ENCODE assay signal across 8 cellular contexts in the genomic region with DNA sequence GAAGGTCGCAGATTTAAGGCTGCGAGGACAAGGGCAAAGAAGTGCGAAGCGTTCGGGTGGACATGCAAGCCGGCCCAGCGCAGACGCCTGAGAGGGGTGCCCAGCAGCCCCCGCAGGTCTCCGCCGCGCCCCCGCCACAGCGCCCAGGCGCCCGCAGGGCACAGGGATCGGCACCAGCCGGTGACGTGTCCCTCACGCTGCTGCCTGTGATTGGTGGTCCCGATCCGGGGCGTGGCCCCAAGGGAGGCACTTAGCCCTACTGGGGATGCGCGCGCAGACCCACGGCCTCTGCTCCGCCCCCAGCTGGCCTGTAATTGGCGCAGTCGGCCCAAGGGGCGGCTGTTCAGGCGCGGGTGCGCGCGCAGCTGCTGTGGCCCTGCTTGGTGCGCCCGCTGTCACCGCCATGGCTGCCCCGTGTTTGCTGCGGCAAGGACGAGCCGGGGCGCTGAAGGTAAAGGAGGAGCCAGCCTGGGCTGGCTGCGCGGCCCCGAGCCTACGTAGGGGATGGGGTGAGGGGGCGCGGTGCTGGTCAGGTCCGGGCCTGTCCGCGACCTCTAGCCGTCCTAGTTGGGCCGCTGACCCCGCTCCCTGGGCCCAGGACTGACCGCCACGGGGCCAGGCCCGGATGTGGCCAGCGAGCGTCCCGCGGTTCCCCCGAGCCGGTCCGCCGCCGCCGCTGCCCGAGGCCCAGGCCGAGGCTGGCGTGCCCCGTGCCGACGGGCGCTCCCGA. TPM values are rescaled to one million over a fixed set of nuclear protein-coding genes. Genes with fewer than 3 reads are reported as not detected.
A peak's percentile ranks its signal among the peaks of the same experiment; 100 is the strongest.
DNase-seq lines count a peak whose midpoint lies in the region; ATAC-seq and TF ChIP-seq lines count a peak whose summit lies in the region.

A gene (plus strand): TSS at position 379 of the 730 bp plus-strand sequence. CDS start 25 bp downstream, at position 404.

- peaks cover 11% of the 10 kb centered on the region for H3K4me1 Mint-ChIP-seq in activated T-helper 2 cell treated with anti-CD3 and anti-CD28 coated beads, Interferon-gamma antibody, Interleukin-2, Interleukin-4, amounts not matched to agents 10 μg/mL and 5 μg/mL and 100 μg/mL, durations not matched to agents 14 hours and 24 hours and 36 hours (ENCODE audit: low read depth)
- peaks cover 8 to 13% of the 10 kb centered on the region in 2 donors for H3K4me1 Mint-ChIP-seq in natural killer cell

- DNase-seq in EH (ENCODE audit: low read depth) (peak; percentile 99), H4 (ENCODE audit: low spot score) (peak; percentile 99), LoVo (ENCODE audit: low spot score) (peak; percentile 100), RWPE2 (ENCODE audit: low spot score) (peak; percentile 99), fibroblast of mammary gland (ENCODE audit: low read depth) (peak; percentile 96), natural killer cell (peak; percentile 99)
- DNase-seq in activated T-helper 2 cell treated with anti-CD3 and anti-CD28 coated beads, Interferon-gamma antibody, Interleukin-2, Interleukin-4, amounts not matched to agents 10 μg/mL and 5 μg/mL and 100 μg/mL, durations not matched to agents 14 hours and 24 hours and 36 hours (ENCODE audit: low spot score): peak; percentile 98
- peak; percentile 99 for DNase-seq in stimulated activated naive CD4-positive, alpha-beta T cell treated with Interleukin-2 at 50 U/mL for 16 hours (lab: John Stamatoyannopoulos, UW)

- peak within 1 kb of the TSS; percentile 61 for H3K27ac ChIP-seq in RWPE2 (ENCODE audit: poor library complexity, severe bottlenecking)

- H3K9me3 ChIP-seq in RWPE2 (ENCODE audit: severe bottlenecking): no peaks in the 10 kb centered on the region

- H3K9me3 Mint-ChIP-seq in activated T-helper 2 cell treated with anti-CD3 and anti-CD28 coated beads, Interferon-gamma antibody, Interleukin-2, Interleukin-4, amounts not matched to agents 10 μg/mL and 5 μg/mL and 100 μg/mL, durations not matched to agents 14 hours and 24 hours and 36 hours: no peaks in the 10 kb centered on the region
- H3K9me3 Mint-ChIP-seq in natural killer cell: no peaks in the 10 kb centered on the region

- H3K4me3 ChIP-seq in RWPE2 (ENCODE audit: severe bottlenecking) (peak within 1 kb of the TSS; percentile 78), fibroblast of mammary gland (ENCODE audit: control insufficient read depth, low read depth, low read length) (peak within 1 kb of the TSS; percentile 96)

- H3K4me3 Mint-ChIP-seq in activated T-helper 2 cell treated with anti-CD3 and anti-CD28 coated beads, Interferon-gamma antibody, Interleukin-2, Interleukin-4, amounts not matched to agents 10 μg/mL and 5 μg/mL and 100 μg/mL, durations not matched to agents 14 hours and 24 hours and 36 hours (ENCODE audit: low read depth): peak within 1 kb of the TSS; percentile 85
- peak within 1 kb of the TSS; percentile 95 for H3K4me3 Mint-ChIP-seq in natural killer cell

- no peaks in the 10 kb centered on the region for H3K27me3 Mint-ChIP-seq in activated T-helper 2 cell treated with anti-CD3 and anti-CD28 coated beads, Interferon-gamma antibody, Interleukin-2, Interleukin-4, amounts not matched to agents 10 μg/mL and 5 μg/mL and 100 μg/mL, durations not matched to agents 14 hours and 24 hours and 36 hours (ENCODE audit: low read depth)
- H3K27me3 Mint-ChIP-seq in natural killer cell (ENCODE audit: low read depth in 2 of 2): no peaks in the 10 kb centered on the region

- intact Hi-C loops in activated T-helper 2 cell treated with anti-CD3 and anti-CD28 coated beads, Interferon-gamma antibody, Interleukin-2, Interleukin-4, amounts not matched to agents 10 μg/mL and 5 μg/mL and 100 μg/mL, durations not matched to agents 14 hours and 24 hours and 36 hours (cut with micrococcal nuclease): loop anchor here (1.0 kb wide), 1 partner anchor 14 kb away; a partner anchor contains a TSS
- intact Hi-C loops in natural killer cell (cut with micrococcal nuclease): loop anchor here (1.0 kb wide), 2 partner anchors 14 to 81 kb away; a partner anchor contains a TSS

- H3K27ac Mint-ChIP-seq in activated T-helper 2 cell treated with anti-CD3 and anti-CD28 coated beads, Interferon-gamma antibody, Interleukin-2, Interleukin-4, amounts not matched to agents 10 μg/mL and 5 μg/mL and 100 μg/mL, durations not matched to agents 14 hours and 24 hours and 36 hours: peak within 1 kb of the TSS; percentile 95
- H3K27ac Mint-ChIP-seq in natural killer cell: peak within 1 kb of the TSS; percentile 96 to 97

- H3K4me1 ChIP-seq in RWPE2 (ENCODE audit: insufficient read depth, poor library complexity, severe bottlenecking): peaks cover 3% of the 10 kb centered on the region

- peak; percentile 93 for ATAC-seq in RWPE2 (ENCODE audit: low read depth)
- ATAC-seq in natural killer cell: peak; percentile 91 to 98 (median 92)

- H3K27me3 ChIP-seq in RWPE2 (ENCODE audit: insufficient read depth, poor library complexity, severe bottlenecking): no peaks in the 10 kb centered on the region

- no peak for TF ChIP-seq CTCF in RWPE2 (IDR thresholded peaks at IDR 0.05; ENCODE audit: poor library complexity, severe bottlenecking)
- no peak for TF ChIP-seq CTCF in fibroblast of mammary gland (conservative IDR thresholded peaks at IDR 0.05; ENCODE audit: control insufficient read depth, insufficient read depth, low read depth, low read length)
- TF ChIP-seq CTCF in natural killer cell (IDR thresholded peaks at IDR 0.05): no peak

- H3K36me3 ChIP-seq in RWPE2 (ENCODE audit: low read depth): peaks cover 23% of the 10 kb centered on the region

- H3K36me3 Mint-ChIP-seq in activated T-helper 2 cell treated with anti-CD3 and anti-CD28 coated beads, Interferon-gamma antibody, Interleukin-2, Interleukin-4, amounts not matched to agents 10 μg/mL and 5 μg/mL and 100 μg/mL, durations not matched to agents 14 hours and 24 hours and 36 hours (ENCODE audit: low read depth): peaks cover 19% of the 10 kb centered on the region
- peaks cover 3% of the 10 kb centered on the region for H3K36me3 Mint-ChIP-seq in natural killer cell

RNA-seq across cellular contexts. Expression of the gene that starts here (rescaled TPM):
- 40.9 and 44.0 TPM in 2 replicates for total RNA-seq in H4 (2014; rRNA removed; shearing (Covaris generic))
- 39.6 and 45.9 TPM in 2 replicates for total RNA-seq in activated T-helper 2 cell treated with anti-CD3 and anti-CD28 coated beads, Interferon-gamma antibody, Interleukin-2, Interleukin-4, amounts not matched to agents 10 μg/mL and 5 μg/mL and 100 μg/mL, durations not matched to agents 14 hours and 24 hours and 36 hours
- 10 to 100 TPM; 21.8 to 25.7 (median 23.9) TPM for total RNA-seq in natural killer cell

Comparison
In these comparisons a context has a peak if more than half of its experiments do, and no peak if none do; other contexts are left out.
1. Peak in every context shown above with its lines: DNase-seq, ATAC-seq, H3K4me3 ChIP-seq and H3K27ac ChIP-seq.